In genomic region chr21:33069645-33069993, GRCh38 we compare ENCODE assay signal across 14 cellular contexts. TPM values are rescaled to one million over a fixed set of nuclear protein-coding genes. Genes with fewer than 3 reads are reported as not detected.
DNase-seq lines count a peak whose midpoint lies in the region; ATAC-seq, FAIRE-seq and TF ChIP-seq lines count a peak whose summit lies in the region.
"Had no signal": no experiment of that assay in that cellular context is flagged by ENCODE, and none has a peak within 500 bp of the region (broad histone marks: within the 10 kb centered on the region; RNA-seq: fewer than 3 reads in every experiment).

No MANE protein-coding gene starts in this region.

- H3K9me3 Mint-ChIP-seq in activated CD4-positive, alpha-beta T cell treated with anti-CD3 and anti-CD28 coated beads, Interleukin-2, amount 10 ng/mL, durations not matched to agents 24 days and 14 days: peaks cover 7% of the 10 kb centered on the region
- H3K9me3 Mint-ChIP-seq in activated CD4-positive, alpha-beta T cell treated with anti-CD3 and anti-CD28 coated beads, Interleukin-2, amount 10 ng/mL, durations not matched to agents 7 days and 5 days: no peaks in the 10 kb centered on the region

- no peak for TF ChIP-seq EP300 in esophagus muscularis mucosa (IDR thresholded peaks at IDR 0.05)

- TF ChIP-seq CTCF in VCaP (conservative IDR thresholded peaks at IDR 0.05): no peak
- no peak for TF ChIP-seq CTCF in esophagus muscularis mucosa (IDR thresholded peaks at IDR 0.05)
- TF ChIP-seq CTCF in D721Med (IDR thresholded peaks at IDR 0.05; ENCODE audit: insufficient read depth, missing control alignments): no peak

- H3K4me1 Mint-ChIP-seq in activated CD4-positive, alpha-beta T cell treated with anti-CD3 and anti-CD28 coated beads, Interleukin-2, amount 10 ng/mL, durations not matched to agents 24 days and 14 days: peaks cover 10% of the 10 kb centered on the region
- peaks cover 19% of the 10 kb centered on the region for H3K4me1 Mint-ChIP-seq in activated CD4-positive, alpha-beta T cell treated with anti-CD3 and anti-CD28 coated beads, Interleukin-2, amount 10 ng/mL, durations not matched to agents 7 days and 5 days

- no peak for FAIRE-seq in D721Med (lab: Jason Lieb, UNC)
- FAIRE-seq: bronchial epithelial cell, islet of Langerhans had no signal

- no peak for TF ChIP-seq POLR2A in esophagus muscularis mucosa (IDR thresholded peaks at IDR 0.05; ENCODE audit: low read depth)

- H3K27ac Mint-ChIP-seq in activated CD4-positive, alpha-beta T cell treated with anti-CD3 and anti-CD28 coated beads, Interleukin-2, amount 10 ng/mL, durations not matched to agents 24 days and 14 days: no peak overlapping the region
- H3K27ac Mint-ChIP-seq in activated CD4-positive, alpha-beta T cell treated with anti-CD3 and anti-CD28 coated beads, Interleukin-2, amount 10 ng/mL, durations not matched to agents 7 days and 5 days: no peak overlapping the region

- peaks cover 17 to 28% (median 28%) of the 10 kb centered on the region in 4 donors for H3K4me1 ChIP-seq in esophagus muscularis mucosa

- no peaks in the 10 kb centered on the region for H3K36me3 ChIP-seq in esophagus muscularis mucosa

- CTCF ChIA-PET in activated CD4-positive, alpha-beta T cell treated with anti-CD3 and anti-CD28 coated beads, Interleukin-2, amount 10 ng/mL, durations not matched to agents 7 days and 5 days (lab: Charles Lee): no interaction called here

- H3K27ac ChIP-seq in VCaP (peak overlapping the region; percentile 77), esophagus muscularis mucosa (replicated peaks in 1 of 4) (no peak overlapping the region), skin epidermis (no peak overlapping the region)

- peaks cover 0 to 98% (median 56%) of the 10 kb centered on the region in 4 donors for H3K27me3 ChIP-seq in esophagus muscularis mucosa

- intact Hi-C loops in activated CD4-positive, alpha-beta T cell treated with anti-CD3 and anti-CD28 coated beads, Interleukin-2, amount 10 ng/mL, durations not matched to agents 24 days and 14 days (cut with micrococcal nuclease): no loop called here
- intact Hi-C loops in esophagus muscularis mucosa (cut with DNase I): no loop called here

- H3K9me3 ChIP-seq in esophagus muscularis mucosa: peaks cover 0 to 15% (median 11%) of the 10 kb centered on the region in 4 donors

- no peak for ATAC-seq in GM21825 (IDR thresholded peaks at IDR 0.05; ENCODE audit: unreplicated experiment)

- H3K27me3 Mint-ChIP-seq in activated CD4-positive, alpha-beta T cell treated with anti-CD3 and anti-CD28 coated beads, Interleukin-2, amount 10 ng/mL, durations not matched to agents 24 days and 14 days: peaks cover 82% of the 10 kb centered on the region
- H3K27me3 Mint-ChIP-seq in activated CD4-positive, alpha-beta T cell treated with anti-CD3 and anti-CD28 coated beads, Interleukin-2, amount 10 ng/mL, durations not matched to agents 7 days and 5 days: peaks cover 80% of the 10 kb centered on the region

- H3K4me3 Mint-ChIP-seq in activated CD4-positive, alpha-beta T cell treated with anti-CD3 and anti-CD28 coated beads, Interleukin-2, amount 10 ng/mL, durations not matched to agents 24 days and 14 days: peak overlapping the region; percentile 55
- H3K4me3 Mint-ChIP-seq in activated CD4-positive, alpha-beta T cell treated with anti-CD3 and anti-CD28 coated beads, Interleukin-2, amount 10 ng/mL, durations not matched to agents 7 days and 5 days: no peak overlapping the region

- H3K36me3 Mint-ChIP-seq in activated CD4-positive, alpha-beta T cell treated with anti-CD3 and anti-CD28 coated beads, Interleukin-2, amount 10 ng/mL, durations not matched to agents 24 days and 14 days (ENCODE audit: low read depth): no peaks in the 10 kb centered on the region
- peaks cover 3% of the 10 kb centered on the region for H3K36me3 Mint-ChIP-seq in activated CD4-positive, alpha-beta T cell treated with anti-CD3 and anti-CD28 coated beads, Interleukin-2, amount 10 ng/mL, durations not matched to agents 7 days and 5 days (ENCODE audit: low read depth)

- 2% methylated on average over 8 of the region's 11 CpGs for WGBS in esophagus muscularis mucosa

- DNase-seq in activated CD4-positive, alpha-beta T cell treated with anti-CD3 and anti-CD28 coated beads, Interleukin-2, amount 10 ng/mL, durations not matched to agents 24 days and 14 days: no peak
- DNase-seq in activated CD4-positive, alpha-beta T cell treated with anti-CD3 and anti-CD28 coated beads, Interleukin-2, amount 10 ng/mL, durations not matched to agents 7 days and 5 days: no peak
- DNase-seq in esophagus muscularis mucosa (ENCODE audit: extremely low spot score): no peak
- DNase-seq in D721Med (ENCODE audit: insufficient read length, low spot score): no peak
- DNase-seq in stimulated activated naive CD4-positive, alpha-beta T cell treated with Interleukin-2 at 50 U/mL for 16 hours (lab: John Stamatoyannopoulos, UW): no peak
- DNase-seq: 8988T, Karpas-422, NCI-H2081 treated with DMSO at 0.1 percent for 48 hours had no signal

- POLR2A ChIA-PET in activated CD4-positive, alpha-beta T cell treated with anti-CD3 and anti-CD28 coated beads, Interleukin-2, amount 10 ng/mL, durations not matched to agents 7 days and 5 days (lab: Charles Lee): no interaction called here

- H3K4me3 ChIP-seq in esophagus muscularis mucosa (peak overlapping the region; percentile 39 to 53 (median 43)), skin epidermis (peak overlapping the region in 5 of 7 experiments; percentile 17 to 34 (median 24))

RNA-seq across cellular contexts. Expression of gene OLIG1, which starts 0.3 kb away (rescaled TPM):
- not detected in 2 replicates for total RNA-seq in activated CD4-positive, alpha-beta T cell treated with anti-CD3 and anti-CD28 coated beads, Interleukin-2, amount 10 ng/mL, durations not matched to agents 24 days and 14 days
- total RNA-seq in activated CD4-positive, alpha-beta T cell treated with anti-CD3 and anti-CD28 coated beads, Interleukin-2, amount 10 ng/mL, durations not matched to agents 7 days and 5 days: not detected
- not detected for total RNA-seq in esophagus muscularis mucosa
- total RNA-seq: bronchial epithelial cell; T-helper 2 cell treated with Interferon-gamma antibody and Interleukin-4, amounts not matched to agents 100 ng/mL and 5 ng/mL, for 36 hours had no signal

RNA-seq across cellular contexts. Expression of gene OLIG2, which starts 43.9 kb away (rescaled TPM):
- total RNA-seq in activated CD4-positive, alpha-beta T cell treated with anti-CD3 and anti-CD28 coated beads, Interleukin-2, amount 10 ng/mL, durations not matched to agents 24 days and 14 days: not detected in 2 replicates
- not detected for total RNA-seq in activated CD4-positive, alpha-beta T cell treated with anti-CD3 and anti-CD28 coated beads, Interleukin-2, amount 10 ng/mL, durations not matched to agents 7 days and 5 days
- not detected for total RNA-seq in esophagus muscularis mucosa
- total RNA-seq: bronchial epithelial cell; T-helper 2 cell treated with Interferon-gamma antibody and Interleukin-4, amounts not matched to agents 100 ng/mL and 5 ng/mL, for 36 hours had no signal
